3 cellular contexts compared by ENCODE assay signal in the genomic region with DNA sequence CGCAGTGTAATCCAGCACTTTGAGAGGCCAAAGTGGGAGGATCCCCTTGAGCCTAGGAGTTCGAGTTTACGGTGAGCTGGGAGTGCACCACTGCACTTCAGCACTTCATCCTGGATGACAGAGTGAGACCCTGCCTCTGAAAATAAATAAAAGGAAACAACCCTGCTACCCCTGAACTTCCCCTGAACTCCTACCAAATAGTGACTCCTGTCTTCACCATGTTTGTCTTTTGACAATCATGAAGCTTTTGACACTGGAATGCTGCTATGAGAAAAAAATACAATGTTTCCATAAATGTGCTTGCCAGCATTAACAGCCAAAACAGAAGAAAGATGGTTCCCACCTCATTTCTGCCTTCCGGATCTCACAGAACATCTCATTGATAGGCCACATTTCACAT.
TF ChIP-seq lines count a peak whose summit lies in the region.

No MANE protein-coding gene starts in this region.

TF ChIP-seq in GM23338, 12 proteins besides CTCF, POLR2A, EP300 and RAD21:
- TF ChIP-seq, protein P1, sequence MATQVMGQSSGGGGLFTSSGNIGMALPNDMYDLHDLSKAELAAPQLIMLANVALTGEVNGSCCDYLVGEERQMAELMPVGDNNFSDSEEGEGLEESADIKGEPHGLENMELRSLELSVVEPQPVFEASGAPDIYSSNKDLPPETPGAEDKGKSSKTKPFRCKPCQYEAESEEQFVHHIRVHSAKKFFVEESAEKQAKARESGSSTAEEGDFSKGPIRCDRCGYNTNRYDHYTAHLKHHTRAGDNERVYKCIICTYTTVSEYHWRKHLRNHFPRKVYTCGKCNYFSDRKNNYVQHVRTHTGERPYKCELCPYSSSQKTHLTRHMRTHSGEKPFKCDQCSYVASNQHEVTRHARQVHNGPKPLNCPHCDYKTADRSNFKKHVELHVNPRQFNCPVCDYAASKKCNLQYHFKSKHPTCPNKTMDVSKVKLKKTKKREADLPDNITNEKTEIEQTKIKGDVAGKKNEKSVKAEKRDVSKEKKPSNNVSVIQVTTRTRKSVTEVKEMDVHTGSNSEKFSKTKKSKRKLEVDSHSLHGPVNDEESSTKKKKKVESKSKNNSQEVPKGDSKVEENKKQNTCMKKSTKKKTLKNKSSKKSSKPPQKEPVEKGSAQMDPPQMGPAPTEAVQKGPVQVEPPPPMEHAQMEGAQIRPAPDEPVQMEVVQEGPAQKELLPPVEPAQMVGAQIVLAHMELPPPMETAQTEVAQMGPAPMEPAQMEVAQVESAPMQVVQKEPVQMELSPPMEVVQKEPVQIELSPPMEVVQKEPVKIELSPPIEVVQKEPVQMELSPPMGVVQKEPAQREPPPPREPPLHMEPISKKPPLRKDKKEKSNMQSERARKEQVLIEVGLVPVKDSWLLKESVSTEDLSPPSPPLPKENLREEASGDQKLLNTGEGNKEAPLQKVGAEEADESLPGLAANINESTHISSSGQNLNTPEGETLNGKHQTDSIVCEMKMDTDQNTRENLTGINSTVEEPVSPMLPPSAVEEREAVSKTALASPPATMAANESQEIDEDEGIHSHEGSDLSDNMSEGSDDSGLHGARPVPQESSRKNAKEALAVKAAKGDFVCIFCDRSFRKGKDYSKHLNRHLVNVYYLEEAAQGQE (IDR thresholded peaks at IDR 0.05; ENCODE audit: unreplicated experiment): no peak
- TF ChIP-seq POLR2AphosphoS5 (IDR thresholded peaks at IDR 0.05; ENCODE audit: low read depth): no peak

TF ChIP-seq in WTC11, 78 proteins besides CTCF, POLR2A, EP300 and RAD21 (continues in another document):
- TF ChIP-seq MYBL2 (CRISPR knock-in tag; IDR thresholded peaks at IDR 0.05): no peak
- no peak for TF ChIP-seq ZNF671 (CRISPR knock-in tag; IDR thresholded peaks at IDR 0.05)
- TF ChIP-seq CBFB (CRISPR knock-in tag; IDR thresholded peaks at IDR 0.05; ENCODE audit: low read depth): no peak
- TF ChIP-seq, protein P2, sequence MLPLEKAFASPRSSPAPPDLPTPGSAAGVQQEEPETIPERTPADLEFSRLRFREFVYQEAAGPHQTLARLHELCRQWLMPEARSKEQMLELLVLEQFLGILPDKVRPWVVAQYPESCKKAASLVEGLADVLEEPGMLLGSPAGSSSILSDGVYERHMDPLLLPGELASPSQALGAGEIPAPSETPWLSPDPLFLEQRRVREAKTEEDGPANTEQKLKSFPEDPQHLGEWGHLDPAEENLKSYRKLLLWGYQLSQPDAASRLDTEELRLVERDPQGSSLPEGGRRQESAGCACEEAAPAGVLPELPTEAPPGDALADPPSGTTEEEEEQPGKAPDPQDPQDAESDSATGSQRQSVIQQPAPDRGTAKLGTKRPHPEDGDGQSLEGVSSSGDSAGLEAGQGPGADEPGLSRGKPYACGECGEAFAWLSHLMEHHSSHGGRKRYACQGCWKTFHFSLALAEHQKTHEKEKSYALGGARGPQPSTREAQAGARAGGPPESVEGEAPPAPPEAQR (CRISPR knock-in tag; IDR thresholded peaks at IDR 0.05): no peak
- TF ChIP-seq, protein P3, sequence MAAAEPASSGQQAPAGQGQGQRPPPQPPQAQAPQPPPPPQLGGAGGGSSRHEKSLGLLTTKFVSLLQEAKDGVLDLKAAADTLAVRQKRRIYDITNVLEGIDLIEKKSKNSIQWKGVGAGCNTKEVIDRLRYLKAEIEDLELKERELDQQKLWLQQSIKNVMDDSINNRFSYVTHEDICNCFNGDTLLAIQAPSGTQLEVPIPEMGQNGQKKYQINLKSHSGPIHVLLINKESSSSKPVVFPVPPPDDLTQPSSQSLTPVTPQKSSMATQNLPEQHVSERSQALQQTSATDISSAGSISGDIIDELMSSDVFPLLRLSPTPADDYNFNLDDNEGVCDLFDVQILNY (CRISPR knock-in tag; IDR thresholded peaks at IDR 0.05): no peak
- TF ChIP-seq, protein P4, sequence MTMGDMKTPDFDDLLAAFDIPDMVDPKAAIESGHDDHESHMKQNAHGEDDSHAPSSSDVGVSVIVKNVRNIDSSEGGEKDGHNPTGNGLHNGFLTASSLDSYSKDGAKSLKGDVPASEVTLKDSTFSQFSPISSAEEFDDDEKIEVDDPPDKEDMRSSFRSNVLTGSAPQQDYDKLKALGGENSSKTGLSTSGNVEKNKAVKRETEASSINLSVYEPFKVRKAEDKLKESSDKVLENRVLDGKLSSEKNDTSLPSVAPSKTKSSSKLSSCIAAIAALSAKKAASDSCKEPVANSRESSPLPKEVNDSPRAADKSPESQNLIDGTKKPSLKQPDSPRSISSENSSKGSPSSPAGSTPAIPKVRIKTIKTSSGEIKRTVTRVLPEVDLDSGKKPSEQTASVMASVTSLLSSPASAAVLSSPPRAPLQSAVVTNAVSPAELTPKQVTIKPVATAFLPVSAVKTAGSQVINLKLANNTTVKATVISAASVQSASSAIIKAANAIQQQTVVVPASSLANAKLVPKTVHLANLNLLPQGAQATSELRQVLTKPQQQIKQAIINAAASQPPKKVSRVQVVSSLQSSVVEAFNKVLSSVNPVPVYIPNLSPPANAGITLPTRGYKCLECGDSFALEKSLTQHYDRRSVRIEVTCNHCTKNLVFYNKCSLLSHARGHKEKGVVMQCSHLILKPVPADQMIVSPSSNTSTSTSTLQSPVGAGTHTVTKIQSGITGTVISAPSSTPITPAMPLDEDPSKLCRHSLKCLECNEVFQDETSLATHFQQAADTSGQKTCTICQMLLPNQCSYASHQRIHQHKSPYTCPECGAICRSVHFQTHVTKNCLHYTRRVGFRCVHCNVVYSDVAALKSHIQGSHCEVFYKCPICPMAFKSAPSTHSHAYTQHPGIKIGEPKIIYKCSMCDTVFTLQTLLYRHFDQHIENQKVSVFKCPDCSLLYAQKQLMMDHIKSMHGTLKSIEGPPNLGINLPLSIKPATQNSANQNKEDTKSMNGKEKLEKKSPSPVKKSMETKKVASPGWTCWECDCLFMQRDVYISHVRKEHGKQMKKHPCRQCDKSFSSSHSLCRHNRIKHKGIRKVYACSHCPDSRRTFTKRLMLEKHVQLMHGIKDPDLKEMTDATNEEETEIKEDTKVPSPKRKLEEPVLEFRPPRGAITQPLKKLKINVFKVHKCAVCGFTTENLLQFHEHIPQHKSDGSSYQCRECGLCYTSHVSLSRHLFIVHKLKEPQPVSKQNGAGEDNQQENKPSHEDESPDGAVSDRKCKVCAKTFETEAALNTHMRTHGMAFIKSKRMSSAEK (CRISPR knock-in tag; IDR thresholded peaks at IDR 0.05; ENCODE audit: borderline replicate concordance): no peak
- TF ChIP-seq ZNF121 (CRISPR knock-in tag; IDR thresholded peaks at IDR 0.05): no peak
- no peak for TF ChIP-seq ZNF423 (CRISPR knock-in tag; IDR thresholded peaks at IDR 0.05)
- TF ChIP-seq, protein P5, sequence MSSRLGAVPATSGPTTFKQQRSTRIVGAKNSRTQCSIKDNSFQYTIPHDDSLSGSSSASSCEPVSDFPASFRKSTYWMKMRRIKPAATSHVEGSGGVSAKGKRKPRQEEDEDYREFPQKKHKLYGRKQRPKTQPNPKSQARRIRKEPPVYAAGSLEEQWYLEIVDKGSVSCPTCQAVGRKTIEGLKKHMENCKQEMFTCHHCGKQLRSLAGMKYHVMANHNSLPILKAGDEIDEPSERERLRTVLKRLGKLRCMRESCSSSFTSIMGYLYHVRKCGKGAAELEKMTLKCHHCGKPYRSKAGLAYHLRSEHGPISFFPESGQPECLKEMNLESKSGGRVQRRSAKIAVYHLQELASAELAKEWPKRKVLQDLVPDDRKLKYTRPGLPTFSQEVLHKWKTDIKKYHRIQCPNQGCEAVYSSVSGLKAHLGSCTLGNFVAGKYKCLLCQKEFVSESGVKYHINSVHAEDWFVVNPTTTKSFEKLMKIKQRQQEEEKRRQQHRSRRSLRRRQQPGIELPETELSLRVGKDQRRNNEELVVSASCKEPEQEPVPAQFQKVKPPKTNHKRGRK (CRISPR knock-in tag; IDR thresholded peaks at IDR 0.05; ENCODE audit: borderline replicate concordance): no peak
- TF ChIP-seq, protein P6, sequence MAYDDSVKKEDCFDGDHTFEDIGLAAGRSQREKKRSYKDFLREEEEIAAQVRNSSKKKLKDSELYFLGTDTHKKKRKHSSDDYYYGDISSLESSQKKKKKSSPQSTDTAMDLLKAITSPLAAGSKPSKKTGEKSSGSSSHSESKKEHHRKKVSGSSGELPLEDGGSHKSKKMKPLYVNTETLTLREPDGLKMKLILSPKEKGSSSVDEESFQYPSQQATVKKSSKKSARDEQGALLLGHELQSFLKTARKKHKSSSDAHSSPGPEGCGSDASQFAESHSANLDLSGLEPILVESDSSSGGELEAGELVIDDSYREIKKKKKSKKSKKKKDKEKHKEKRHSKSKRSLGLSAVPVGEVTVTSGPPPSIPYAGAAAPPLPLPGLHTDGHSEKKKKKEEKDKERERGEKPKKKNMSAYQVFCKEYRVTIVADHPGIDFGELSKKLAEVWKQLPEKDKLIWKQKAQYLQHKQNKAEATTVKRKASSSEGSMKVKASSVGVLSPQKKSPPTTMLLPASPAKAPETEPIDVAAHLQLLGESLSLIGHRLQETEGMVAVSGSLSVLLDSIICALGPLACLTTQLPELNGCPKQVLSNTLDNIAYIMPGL (CRISPR knock-in tag; IDR thresholded peaks at IDR 0.05): no peak

TF ChIP-seq in endothelial cell of umbilical vein, 7 proteins besides CTCF, POLR2A, EP300 and RAD21:
- no peak for TF ChIP-seq FOS (IDR thresholded peaks at IDR 0.05; ENCODE audit: borderline replicate concordance, insufficient read depth, low read length)
- TF ChIP-seq JUN (IDR thresholded peaks at IDR 0.05; ENCODE audit: borderline replicate concordance, insufficient read depth, insufficient read length, low read depth): no peak
- no peak for TF ChIP-seq GATA2 (IDR thresholded peaks at IDR 0.05; ENCODE audit: insufficient read depth, insufficient read length, low read depth, low read length)
- TF ChIP-seq, protein P7, sequence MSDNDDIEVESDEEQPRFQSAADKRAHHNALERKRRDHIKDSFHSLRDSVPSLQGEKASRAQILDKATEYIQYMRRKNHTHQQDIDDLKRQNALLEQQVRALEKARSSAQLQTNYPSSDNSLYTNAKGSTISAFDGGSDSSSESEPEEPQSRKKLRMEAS (IDR thresholded peaks at IDR 0.05; ENCODE audit: insufficient read depth, insufficient read length): no peak
- no peak for TF ChIP-seq EZH2 (IDR thresholded peaks at IDR 0.05; ENCODE audit: borderline replicate concordance, low read depth, low read length, severe bottlenecking)
- TF ChIP-seq POLR2AphosphoS5 (IDR thresholded peaks at IDR 0.05; ENCODE audit: insufficient read depth, low read depth, low read length): no peak
